In genomic region chr5:57937501-57937900, GRCh38 we compare ENCODE assay signal across 16 cellular contexts.
"Had no signal": no experiment of that assay in that cellular context is flagged by ENCODE, and none has a peak within 500 bp of the region (broad histone marks: within the 10 kb centered on the region; RNA-seq: fewer than 3 reads in every experiment).

No MANE protein-coding gene starts in this region.

- H3K27ac Mint-ChIP-seq: activated naive CD8-positive, alpha-beta T cell; nephron; stimulated activated naive CD8-positive, alpha-beta T cell treated with anti-CD3 and anti-CD28 coated beads, Interleukin-15, Interleukin-2, amounts not matched to agents 100 ng/mL and 50 ng/mL, for 24 hours had no signal

- H3K4me1 Mint-ChIP-seq: nephron had no signal

- H3K27me3 Mint-ChIP-seq: stimulated activated naive CD8-positive, alpha-beta T cell treated with anti-CD3 and anti-CD28 coated beads, Interleukin-15, Interleukin-2, amounts not matched to agents 100 ng/mL and 50 ng/mL, for 24 hours had no signal

- ATAC-seq: esophagus mucosa, gastrocnemius medialis had no signal

- H3K4me3 ChIP-seq: gastrocnemius medialis, prostate gland, thoracic aorta had no signal

- H3K4me3 Mint-ChIP-seq: activated naive CD8-positive, alpha-beta T cell; nephron; stimulated activated naive CD8-positive, alpha-beta T cell treated with anti-CD3 and anti-CD28 coated beads, Interleukin-15, Interleukin-2, amounts not matched to agents 100 ng/mL and 50 ng/mL, for 24 hours had no signal

- DNase-seq: activated CD4-positive, alpha-beta T cell treated with anti-CD3 and anti-CD28 coated beads, Interleukin-2, amount 50 U/mL, for 4 hours; activated CD4-positive, CD25-positive, alpha-beta regulatory T cell treated with anti-CD3 and anti-CD28 coated beads, Interleukin-2, amount 50 U/mL, for 72 hours; activated gamma-delta T cell; activated T-cell treated with anti-CD3 and anti-CD28 coated beads, Interleukin-2, amount 50 U/mL, for 48 hours; anterior cingulate cortex; gastrocnemius medialis; kidney; left ventricle myocardium superior; occipital lobe; stimulated activated CD4-positive, alpha-beta T cell treated with anti-CD3 and anti-CD28 coated beads, Interleukin-4, amount 100 ng/mL, for 1 hour had no signal
